ENCODE assay signal across 26 cellular contexts in genomic region chr10:48475943-48476278, GRCh38.
A peak's percentile ranks its signal among the peaks of the same experiment; 100 is the strongest.
DNase-seq lines count a peak whose midpoint lies in the region; ATAC-seq, FAIRE-seq and TF ChIP-seq lines count a peak whose summit lies in the region.
"Had no signal": no experiment of that assay in that cellular context is flagged by ENCODE, and none has a peak within 500 bp of the region (broad histone marks: within the 10 kb centered on the region; RNA-seq: fewer than 3 reads in every experiment).

No MANE protein-coding gene starts in this region.

- H3K4me2 ChIP-seq in K562 (ENCODE audit: insufficient read depth, low read length) (no peak overlapping the region), neuronal stem cell (ENCODE audit: insufficient read depth, low read length, poor library complexity, severe bottlenecking) (no peak overlapping the region)

- intact Hi-C loops in natural killer cell (cut with micrococcal nuclease), result no loop called here
- intact Hi-C loops in K562 (cut with micrococcal nuclease), result no loop called here
- intact Hi-C loops in psoas muscle (cut with DNase I), result no loop called here

- peak overlapping the region; percentile 63 for H3K14ac ChIP-seq in neuronal stem cell (ENCODE audit: low read length)

- in situ Hi-C loops in K562 (cut with MboI), result no loop called here

- peaks cover 73 to 85% of the 10 kb centered on the region in 2 experiments for H3K4me1 ChIP-seq in K562 (replicated peaks in 1 of 2; ENCODE audit: control insufficient read depth in 2 of 2, insufficient read depth in 2 of 2, low read length in 2 of 2)
- H3K4me1 ChIP-seq in neuronal stem cell (ENCODE audit: control insufficient read depth in 2 of 2, insufficient read depth in 1 of 2, low read depth in 1 of 2, low read length in 2 of 2), result peaks cover 0 to 4% of the 10 kb centered on the region in 2 donors
- no peaks in the 10 kb centered on the region for H3K4me1 ChIP-seq in psoas muscle
- H3K4me1 ChIP-seq: uterus had no signal

- DNase-seq in natural killer cell (peak; percentile 7), K562 (ENCODE audit: extremely low read depth in 1 of 4, low spot score in 3 of 4) (no peak), neuronal stem cell (ENCODE audit: low spot score) (no peak), psoas muscle (no peak)
- DNase-seq in natural killer cell treated with Interleukin-12 subunit alpha and Interleukin-12 subunit beta and Interleukin-15 and Interleukin-18, amount 100 ng/mL, for 72 hours (ENCODE audit: low spot score), result no peak
- DNase-seq: activated CD4-positive, alpha-beta T cell treated with anti-CD3 and anti-CD28 coated beads for 48 hours; activated naive CD4-positive, alpha-beta T cell treated with Interleukin-2 at 50 U/mL for 16 hours; foreskin melanocyte; HCEC 1CT; heart left ventricle; kidney; NCI-H446 treated with DMSO at 0.1 percent for 48 hours; retina; small intestine; stimulated activated naive CD4-positive, alpha-beta T cell treated with Interleukin-2 at 50 U/mL for 16 hours; T1000 had no signal

- no peaks in the 10 kb centered on the region for H3K9me3 Mint-ChIP-seq in natural killer cell
- no peaks in the 10 kb centered on the region for H3K9me3 Mint-ChIP-seq in natural killer cell treated with Interleukin-12 subunit alpha and Interleukin-12 subunit beta and Interleukin-15 and Interleukin-18, amount 100 ng/mL, for 72 hours
- H3K9me3 Mint-ChIP-seq in activated T-helper 17 cell treated with anti-CD3 and anti-CD28 coated beads, Interleukin-2, amount 50 U/mL, for 72 hours, result no peaks in the 10 kb centered on the region

- H3K4me3 Mint-ChIP-seq in natural killer cell, result no peak overlapping the region
- no peak overlapping the region for H3K4me3 Mint-ChIP-seq in natural killer cell treated with Interleukin-12 subunit alpha and Interleukin-12 subunit beta and Interleukin-15 and Interleukin-18, amount 100 ng/mL, for 72 hours
- no peak overlapping the region for H3K4me3 Mint-ChIP-seq in activated T-helper 17 cell treated with anti-CD3 and anti-CD28 coated beads, Interleukin-2, amount 50 U/mL, for 72 hours
- H3K4me3 Mint-ChIP-seq: nephron had no signal

- H2BK5ac ChIP-seq in neuronal stem cell (ENCODE audit: low read length), result peak overlapping the region; percentile 71

- FAIRE-seq in K562 (lab: Jason Lieb, UNC), result no peak
- FAIRE-seq: endometrium, GM12891, kidney, small intestine had no signal

- no peak overlapping the region for H3K27ac Mint-ChIP-seq in natural killer cell
- no peak overlapping the region for H3K27ac Mint-ChIP-seq in natural killer cell treated with Interleukin-12 subunit alpha and Interleukin-12 subunit beta and Interleukin-15 and Interleukin-18, amount 100 ng/mL, for 72 hours
- H3K27ac Mint-ChIP-seq in activated T-helper 17 cell treated with anti-CD3 and anti-CD28 coated beads, Interleukin-2, amount 50 U/mL, for 72 hours, result no peak overlapping the region

- H4K91ac ChIP-seq in neuronal stem cell (ENCODE audit: low read depth, low read length, poor library complexity), result no peak overlapping the region

- H3K4me3 ChIP-seq in K562 (no peak overlapping the region), neuronal stem cell (ENCODE audit: low read length in 2 of 2) (no peak overlapping the region), psoas muscle (no peak overlapping the region)
- H3K4me3 ChIP-seq: dorsolateral prefrontal cortex, heart left ventricle, ovary, suprapubic skin, uterus had no signal

- H2BK12ac ChIP-seq in neuronal stem cell (ENCODE audit: low read length), result peak overlapping the region; percentile 65

- peaks cover 11 to 25% of the 10 kb centered on the region in 2 donors for H3K27me3 Mint-ChIP-seq in natural killer cell (ENCODE audit: low read depth in 2 of 2)
- peaks cover 17 to 20% of the 10 kb centered on the region in 2 donors for H3K27me3 Mint-ChIP-seq in natural killer cell treated with Interleukin-12 subunit alpha and Interleukin-12 subunit beta and Interleukin-15 and Interleukin-18, amount 100 ng/mL, for 72 hours
- H3K27me3 Mint-ChIP-seq in activated T-helper 17 cell treated with anti-CD3 and anti-CD28 coated beads, Interleukin-2, amount 50 U/mL, for 72 hours, result peaks cover 14% of the 10 kb centered on the region

- no peak overlapping the region for H4K8ac ChIP-seq in neuronal stem cell (ENCODE audit: low read depth, low read length)

- H3K9ac ChIP-seq in K562 (ENCODE audit: insufficient read depth in 1 of 2, low read depth in 2 of 2, low read length in 2 of 2) (peak overlapping the region; percentile 11 to 82; a peak in 3 of 4 replicates), neuronal stem cell (ENCODE audit: low read depth, low read length, poor library complexity) (no peak overlapping the region)

- no peaks in the 10 kb centered on the region for H3K27me3 ChIP-seq in K562 (ENCODE audit: control insufficient read depth in 2 of 2, insufficient read depth in 2 of 2, low read length in 2 of 2)
- H3K27me3 ChIP-seq in neuronal stem cell (ENCODE audit: control insufficient read depth in 3 of 3, insufficient read depth in 3 of 3, low read depth in 1 of 3, low read length in 3 of 3), result no peaks in the 10 kb centered on the region
- peaks cover 0 to 3% (median 0%) of the 10 kb centered on the region in 3 donors for H3K27me3 ChIP-seq in psoas muscle (ENCODE audit: insufficient read depth in 3 of 3, low read length in 2 of 3)
- H3K27me3 ChIP-seq: dorsolateral prefrontal cortex, heart left ventricle, ovary, uterus had no signal

- no peaks in the 10 kb centered on the region for H3K9me1 ChIP-seq in K562 (ENCODE audit: control insufficient read depth, insufficient read depth, low read length)

- no peak overlapping the region for H2BK120ac ChIP-seq in neuronal stem cell (ENCODE audit: low read depth, low read length)

- CTCF ChIA-PET in K562 (lab: Yijun Ruan, JAX; ENCODE audit: low intra/inter-chr PET ratio), result no interaction called here

- peaks cover 31% of the 10 kb centered on the region for H3K36me3 ChIP-seq in K562 (ENCODE audit: control insufficient read depth, insufficient read depth, low read length)
- no peaks in the 10 kb centered on the region for H3K36me3 ChIP-seq in neuronal stem cell (replicated peaks in 1 of 2; ENCODE audit: control insufficient read depth in 2 of 2, insufficient read depth in 2 of 2, low read length in 2 of 2)
- H3K36me3 ChIP-seq in psoas muscle (ENCODE audit: insufficient read depth in 1 of 2, low read depth in 1 of 2), result no peaks in the 10 kb centered on the region
- H3K36me3 ChIP-seq: heart left ventricle, ovary, suprapubic skin, uterus had no signal

- peak overlapping the region; percentile 82 for H3K23ac ChIP-seq in neuronal stem cell (ENCODE audit: low read depth, low read length, poor library complexity)

- no peak overlapping the region for H2BK15ac ChIP-seq in neuronal stem cell (ENCODE audit: low read length)

- no peaks in the 10 kb centered on the region for H3K36me3 Mint-ChIP-seq in natural killer cell
- H3K36me3 Mint-ChIP-seq in natural killer cell treated with Interleukin-12 subunit alpha and Interleukin-12 subunit beta and Interleukin-15 and Interleukin-18, amount 100 ng/mL, for 72 hours, result no peaks in the 10 kb centered on the region
- H3K36me3 Mint-ChIP-seq in activated T-helper 17 cell treated with anti-CD3 and anti-CD28 coated beads, Interleukin-2, amount 50 U/mL, for 72 hours (ENCODE audit: low read depth), result no peaks in the 10 kb centered on the region

- peak overlapping the region; percentile 21 for H2AK5ac ChIP-seq in neuronal stem cell (ENCODE audit: low read depth, low read length)

- POLR2A ChIA-PET in K562 (lab: Yijun Ruan, JAX), result interaction anchor here (1.0 to 1.5 kb wide), 3 partner anchors 9 to 19 kb away, joined by 3 to 6 read pairs (median 3); no protein-coding TSS in a partner anchor

- BruUV-seq in K562 (replicated peaks; lab: Mats Ljungman, UMichigan), result no TSS peak

- H4K20me1 ChIP-seq in K562 (replicated peaks; ENCODE audit: control insufficient read depth, insufficient read depth, low read length), result no peaks in the 10 kb centered on the region

- H3K27ac ChIP-seq in K562 (ENCODE audit: extremely low read depth, low read depth, low read length) (peak overlapping the region; percentile 40), neuronal stem cell (replicated peaks; ENCODE audit: low read length) (no peak overlapping the region), psoas muscle (no peak overlapping the region)
- H3K27ac ChIP-seq: dorsolateral prefrontal cortex, heart left ventricle, ovary, suprapubic skin, uterus, VCaP had no signal

- no peak for TF ChIP-seq EP300 in K562 (IDR thresholded peaks at IDR 0.05; ENCODE audit: low read length)

- H3K4ac ChIP-seq in neuronal stem cell (ENCODE audit: low read length), result no peak overlapping the region

- TF ChIP-seq POLR2A in K562 (conservative IDR thresholded peaks at IDR 0.05), result no peak

- no peak overlapping the region for H2AFZ ChIP-seq in K562 (ENCODE audit: low read depth, low read length)
- H2AFZ ChIP-seq in neuronal stem cell (ENCODE audit: low read length), result no peak overlapping the region

- TF ChIP-seq RAD21 in K562 (CRISPR knock-in tag; conservative IDR thresholded peaks at IDR 0.05 in 1 of 2, IDR thresholded peaks at IDR 0.05 in 1 of 2), result no peak

- H3K4me1 Mint-ChIP-seq in natural killer cell, result no peaks in the 10 kb centered on the region
- H3K4me1 Mint-ChIP-seq in natural killer cell treated with Interleukin-12 subunit alpha and Interleukin-12 subunit beta and Interleukin-15 and Interleukin-18, amount 100 ng/mL, for 72 hours (ENCODE audit: low read depth in 2 of 2), result no peaks in the 10 kb centered on the region
- no peaks in the 10 kb centered on the region for H3K4me1 Mint-ChIP-seq in activated T-helper 17 cell treated with anti-CD3 and anti-CD28 coated beads, Interleukin-2, amount 50 U/mL, for 72 hours

- ATAC-seq in natural killer cell, result no peak
- ATAC-seq in natural killer cell treated with Interleukin-12 subunit alpha and Interleukin-12 subunit beta and Interleukin-15 and Interleukin-18, amount 100 ng/mL, for 72 hours, result no peak
- no peak for ATAC-seq in K562
- no peak for ATAC-seq in GM21737 (IDR thresholded peaks at IDR 0.05; ENCODE audit: unreplicated experiment)
- no peak for ATAC-seq in activated T-helper 17 cell treated with anti-CD3 and anti-CD28 coated beads, Interleukin-2, amount 50 U/mL, for 72 hours (replicated peaks)
- no peak for ATAC-seq in psoas muscle
- ATAC-seq: heart left ventricle had no signal

- H3K79me1 ChIP-seq in neuronal stem cell (ENCODE audit: low read depth, low read length), result no peaks in the 10 kb centered on the region

- H3K79me2 ChIP-seq in K562 (ENCODE audit: control insufficient read depth, insufficient read depth, low read length), result peaks cover 60% of the 10 kb centered on the region

- TF ChIP-seq CTCF in natural killer cell (IDR thresholded peaks at IDR 0.05) (no peak), K562 (IDR thresholded peaks at IDR 0.05 in 2 of 3, conservative IDR thresholded peaks at IDR 0.05 in 1 of 3; ENCODE audit: insufficient read depth in 2 of 3, low read depth in 1 of 3, low read length in 3 of 3) (no peak), psoas muscle (IDR thresholded peaks at IDR 0.05) (no peak)

- WGBS in K562 (ENCODE audit: insufficient coverage, low coverage, missing lambda C conversion rate), result 71% methylated on average over 4 of the region's 4 CpGs
- no CpG with 5 or more reads among the region's 4 CpGs for WGBS in neuronal stem cell (ENCODE audit: extremely low coverage in 2 of 2, insufficient read length in 2 of 2, insufficient replicate concordance in 1 of 2), 2 donors
- WGBS in psoas muscle, 3 donors, result 73 to 81% (median 73%) methylated on average over 4 of the region's 4 CpGs

- H3K18ac ChIP-seq in neuronal stem cell (ENCODE audit: low read length), result peak overlapping the region; percentile 88

- H3K9me3 ChIP-seq in K562 (replicated peaks; ENCODE audit: control insufficient read depth, insufficient read depth, low read depth, low read length) (peaks cover 4% of the 10 kb centered on the region), neuronal stem cell (replicated peaks in 1 of 2; ENCODE audit: control insufficient read depth in 2 of 2, insufficient read depth in 1 of 2, low read depth in 1 of 2, low read length in 2 of 2) (no peaks in the 10 kb centered on the region), psoas muscle (no peaks in the 10 kb centered on the region)
- H3K9me3 ChIP-seq: heart left ventricle, ovary, suprapubic skin, uterus had no signal
